ENCODE assay signal across 18 cellular contexts in genomic region chr5:118984602-118985001, GRCh38. TPM values are rescaled to one million over a fixed set of nuclear protein-coding genes. Genes with fewer than 3 reads are reported as not detected.
DNase-seq lines count a peak whose midpoint lies in the region; ATAC-seq, FAIRE-seq and TF ChIP-seq lines count a peak whose summit lies in the region.
"Had no signal": no experiment of that assay in that cellular context is flagged by ENCODE, and none has a peak within 500 bp of the region (broad histone marks: within the 10 kb centered on the region; RNA-seq: fewer than 3 reads in every experiment).

No MANE protein-coding gene starts in this region.

- peaks cover under 1% of the 10 kb centered on the region for H3K36me3 Mint-ChIP-seq in astrocyte (ENCODE audit: low read depth, unreplicated experiment)
- no peaks in the 10 kb centered on the region for H3K36me3 Mint-ChIP-seq in natural killer cell treated with Interleukin-12 subunit alpha and Interleukin-12 subunit beta and Interleukin-15 and Interleukin-18, amount 100 ng/mL, for 72 hours
- H3K36me3 Mint-ChIP-seq: natural killer cell had no signal

- H3K4me3 Mint-ChIP-seq in astrocyte (ENCODE audit: unreplicated experiment) = no peak overlapping the region
- H3K4me3 Mint-ChIP-seq in natural killer cell treated with Interleukin-12 subunit alpha and Interleukin-12 subunit beta and Interleukin-15 and Interleukin-18, amount 100 ng/mL, for 72 hours = no peak overlapping the region
- H3K4me3 Mint-ChIP-seq: activated CD4-positive, alpha-beta memory T cell treated with anti-CD3 and anti-CD28 coated beads, Interleukin-2, amount 10 ng/mL, durations not matched to agents 7 days and 5 days; activated T-cell treated with anti-CD3 and anti-CD28 coated beads, Interleukin-2, amount 50 U/mL, for 72 hours; natural killer cell had no signal

- no peaks in the 10 kb centered on the region for H3K27me3 Mint-ChIP-seq in astrocyte (ENCODE audit: low read depth, unreplicated experiment)
- no peaks in the 10 kb centered on the region for H3K27me3 Mint-ChIP-seq in natural killer cell treated with Interleukin-12 subunit alpha and Interleukin-12 subunit beta and Interleukin-15 and Interleukin-18, amount 100 ng/mL, for 72 hours
- H3K27me3 Mint-ChIP-seq: activated CD4-positive, alpha-beta memory T cell treated with anti-CD3 and anti-CD28 coated beads, Interleukin-2, amount 10 ng/mL, durations not matched to agents 7 days and 5 days had no signal

- DNase-seq in AG08396 (ENCODE audit: low spot score) (peak; percentile 58), HS-5 (ENCODE audit: low read depth) (peak; percentile 35), astrocyte (ENCODE audit: low read depth) (peak; percentile 78), hepatic stellate cell (ENCODE audit: low spot score) (peak; percentile 49), amygdala (lab: John Stamatoyannopoulos, UW) (no peak), SKM-1 (lab: John Stamatoyannopoulos, UW; ENCODE audit: unreplicated experiment) (no peak), prostate gland (ENCODE audit: low spot score) (no peak)
- DNase-seq in natural killer cell treated with Interleukin-12 subunit alpha and Interleukin-12 subunit beta and Interleukin-15 and Interleukin-18, amount 100 ng/mL, for 72 hours (ENCODE audit: low spot score) = no peak
- DNase-seq: activated CD4-positive, alpha-beta memory T cell treated with anti-CD3 and anti-CD28 coated beads, Interleukin-2, amount 10 ng/mL, durations not matched to agents 7 days and 5 days; activated T-cell treated with anti-CD3 and anti-CD28 coated beads, Interleukin-2, amount 50 U/mL, for 72 hours; AML-193; natural killer cell; NCI-H1436; NCI-H446 treated with DMSO at 0.1 percent for 48 hours had no signal

- no peak for TF ChIP-seq CTCF in astrocyte (IDR thresholded peaks at IDR 0.05; ENCODE audit: insufficient read depth, low read depth, low read length)
- no peak for TF ChIP-seq CTCF in prostate gland (IDR thresholded peaks at IDR 0.05)

- H3K36me3 ChIP-seq in astrocyte (ENCODE audit: insufficient read depth, low read length) (no peaks in the 10 kb centered on the region), prostate gland (no peaks in the 10 kb centered on the region)
- H3K36me3 ChIP-seq: SJSA1 had no signal

- no peaks in the 10 kb centered on the region for H3K9me3 Mint-ChIP-seq in astrocyte (ENCODE audit: unreplicated experiment)
- no peaks in the 10 kb centered on the region for H3K9me3 Mint-ChIP-seq in natural killer cell treated with Interleukin-12 subunit alpha and Interleukin-12 subunit beta and Interleukin-15 and Interleukin-18, amount 100 ng/mL, for 72 hours
- H3K9me3 Mint-ChIP-seq: activated CD4-positive, alpha-beta memory T cell treated with anti-CD3 and anti-CD28 coated beads, Interleukin-2, amount 10 ng/mL, durations not matched to agents 7 days and 5 days; activated T-cell treated with anti-CD3 and anti-CD28 coated beads, Interleukin-2, amount 50 U/mL, for 72 hours; natural killer cell had no signal

- H3K9me3 ChIP-seq in astrocyte (ENCODE audit: insufficient read depth, low read depth, low read length) = no peaks in the 10 kb centered on the region
- no peaks in the 10 kb centered on the region for H3K9me3 ChIP-seq in prostate gland

- FAIRE-seq in astrocyte (lab: Jason Lieb, UNC) = no peak
- FAIRE-seq: H1 had no signal

- no peak overlapping the region for H3K27ac Mint-ChIP-seq in astrocyte (ENCODE audit: unreplicated experiment)
- no peak overlapping the region for H3K27ac Mint-ChIP-seq in natural killer cell treated with Interleukin-12 subunit alpha and Interleukin-12 subunit beta and Interleukin-15 and Interleukin-18, amount 100 ng/mL, for 72 hours
- H3K27ac Mint-ChIP-seq: activated CD4-positive, alpha-beta memory T cell treated with anti-CD3 and anti-CD28 coated beads, Interleukin-2, amount 10 ng/mL, durations not matched to agents 7 days and 5 days; natural killer cell had no signal

- H3K9ac ChIP-seq in astrocyte (ENCODE audit: low read length) = no peak overlapping the region
- H3K9ac ChIP-seq: KMS-11 had no signal

- peaks cover 13% of the 10 kb centered on the region for H3K4me1 Mint-ChIP-seq in astrocyte (ENCODE audit: low read depth, unreplicated experiment)
- peaks cover 13 to 23% of the 10 kb centered on the region in 2 donors for H3K4me1 Mint-ChIP-seq in natural killer cell treated with Interleukin-12 subunit alpha and Interleukin-12 subunit beta and Interleukin-15 and Interleukin-18, amount 100 ng/mL, for 72 hours (ENCODE audit: low read depth in 2 of 2)

- H4K20me1 ChIP-seq in astrocyte (ENCODE audit: insufficient read depth, low read length) = no peaks in the 10 kb centered on the region

- no peak for TF ChIP-seq POLR2A in prostate gland (IDR thresholded peaks at IDR 0.05)

- H3K27me3 ChIP-seq in astrocyte (ENCODE audit: insufficient read depth, low read length) = no peaks in the 10 kb centered on the region
- no peaks in the 10 kb centered on the region for H3K27me3 ChIP-seq in prostate gland (replicated peaks; ENCODE audit: insufficient read depth)
- H3K27me3 ChIP-seq: SJSA1 had no signal

- intact Hi-C loops in prostate gland (cut with DNase I) = loop anchor here (5.0 kb wide), 2 partner anchors 283 to 353 kb away; no protein-coding TSS in a partner anchor

- H2AFZ ChIP-seq in astrocyte (ENCODE audit: low read depth, low read length) = no peak overlapping the region

- no peak overlapping the region for H3K27ac ChIP-seq in astrocyte (ENCODE audit: low read depth, low read length)
- no peak overlapping the region for H3K27ac ChIP-seq in prostate gland
- H3K27ac ChIP-seq: coronary artery, KMS-11, SJSA1 had no signal

- H3K4me2 ChIP-seq in astrocyte (ENCODE audit: low read length) = peak overlapping the region; percentile 37
- H3K4me2 ChIP-seq: KMS-11 had no signal

- H3K4me3 ChIP-seq in astrocyte (ENCODE audit: insufficient read depth, low read depth, low read length) (no peak overlapping the region), prostate gland (no peak overlapping the region)
- H3K4me3 ChIP-seq: coronary artery, SJSA1 had no signal

- peaks cover 2% of the 10 kb centered on the region for H3K79me2 ChIP-seq in astrocyte (ENCODE audit: insufficient read depth, low read length)

- H3K4me1 ChIP-seq in astrocyte (ENCODE audit: insufficient read depth, low read length) (peaks cover 12% of the 10 kb centered on the region), prostate gland (replicated peaks) (no peaks in the 10 kb centered on the region)

- no peak for ATAC-seq in natural killer cell treated with Interleukin-12 subunit alpha and Interleukin-12 subunit beta and Interleukin-15 and Interleukin-18, amount 100 ng/mL, for 72 hours
- ATAC-seq: activated T-cell treated with anti-CD3 and anti-CD28 coated beads, Interleukin-2, amount 50 U/mL, for 72 hours; natural killer cell had no signal

RNA-seq across cellular contexts. Expression of gene DTWD2, which starts 3.7 kb away (rescaled TPM):
- total RNA-seq in astrocyte (4.9 and 5.3 TPM in 2 replicates), prostate gland (10 to 100 TPM; 13.4 to 15.5 TPM)
- 1 to 10 TPM; 3.3 to 4.9 TPM for total RNA-seq in natural killer cell treated with Interleukin-12 subunit alpha and Interleukin-12 subunit beta and Interleukin-15 and Interleukin-18, amount 100 ng/mL, for 72 hours

Comparison
In these comparisons a context has a peak if more than half of its experiments do, and no peak if none do; other contexts are left out.
1. DNase-seq: peak in AG08396 (single experiment), HS-5 (single experiment), astrocyte (single experiment) and hepatic stellate cell (single experiment); none in amygdala (0 of 56), natural killer cell treated with Interleukin-12 subunit alpha and Interleukin-12 subunit beta and Interleukin-15 and Interleukin-18, amount 100 ng/mL, for 72 hours (single experiment), SKM-1 (single experiment) and prostate gland (single experiment).